In genomic region chr11:68632802-68633201, GRCh38 we compare ENCODE assay signal across 9 cellular contexts. TPM values are rescaled to one million over a fixed set of nuclear protein-coding genes. Genes with fewer than 3 reads are reported as not detected.
DNase-seq lines count a peak whose midpoint lies in the region; TF ChIP-seq lines count a peak whose summit lies in the region.
"Had no signal": no experiment of that assay in that cellular context is flagged by ENCODE, and none has a peak within 500 bp of the region (broad histone marks: within the 10 kb centered on the region; RNA-seq: fewer than 3 reads in every experiment).

No MANE protein-coding gene starts in this region.

- no peaks in the 10 kb centered on the region for H3K4me1 Mint-ChIP-seq in neural crest cell

- no peaks in the 10 kb centered on the region for H3K9me3 ChIP-seq in suprapubic skin
- H3K9me3 ChIP-seq: BLaER1 treated with 17β-estradiol and CSF1 and Interleukin-3, amounts not matched to agents 10 nM and 100 nM had no signal

- no peak overlapping the region for H3K4me3 ChIP-seq in NB4 (ENCODE audit: low read depth, low read length)
- H3K4me3 ChIP-seq in suprapubic skin, result no peak overlapping the region
- H3K4me3 ChIP-seq: BLaER1 treated with 17β-estradiol and CSF1 and Interleukin-3, amounts not matched to agents 10 nM and 100 nM had no signal

- no peaks in the 10 kb centered on the region for H3K4me1 ChIP-seq in suprapubic skin
- H3K4me1 ChIP-seq: BLaER1 treated with 17β-estradiol and CSF1 and Interleukin-3, amounts not matched to agents 10 nM and 100 nM had no signal

- TF ChIP-seq CTCF in NB4 (IDR thresholded peaks at IDR 0.05; ENCODE audit: low read depth, low read length) (peak; percentile 77), neural crest cell (conservative IDR thresholded peaks at IDR 0.05) (peak; percentile 72), suprapubic skin (IDR thresholded peaks at IDR 0.05) (no peak)

- no peak overlapping the region for H3K27ac Mint-ChIP-seq in neural crest cell (ENCODE audit: unreplicated experiment)

- no peaks in the 10 kb centered on the region for H3K9me3 Mint-ChIP-seq in neural crest cell

- H3K27me3 ChIP-seq in suprapubic skin, result no peaks in the 10 kb centered on the region

- H3K36me3 Mint-ChIP-seq in neural crest cell (ENCODE audit: low read depth), result no peaks in the 10 kb centered on the region

- no peak overlapping the region for H3K27ac ChIP-seq in suprapubic skin
- H3K27ac ChIP-seq: BLaER1 treated with 17β-estradiol and CSF1 and Interleukin-3, amounts not matched to agents 10 nM and 100 nM had no signal

- H3K36me3 ChIP-seq in suprapubic skin, result no peaks in the 10 kb centered on the region
- H3K36me3 ChIP-seq: BLaER1 treated with 17β-estradiol and CSF1 and Interleukin-3, amounts not matched to agents 10 nM and 100 nM had no signal

- TF ChIP-seq POLR2A in NB4 (IDR thresholded peaks at IDR 0.05; ENCODE audit: extremely low read depth, insufficient read length) (no peak), suprapubic skin (IDR thresholded peaks at IDR 0.05) (no peak)

- peaks cover 8% of the 10 kb centered on the region for H3K27me3 Mint-ChIP-seq in neural crest cell (ENCODE audit: low read depth)

- 59% methylated on average over 6 of the region's 6 CpGs for WGBS in suprapubic skin

- H3K4me3 Mint-ChIP-seq in neural crest cell, result no peak overlapping the region

- no peak for TF ChIP-seq EP300 in suprapubic skin (IDR thresholded peaks at IDR 0.05)

- DNase-seq in NCI-H2029 treated with DMSO at 0.1 percent for 48 hours (lab: John Stamatoyannopoulos, UW) (peak; percentile 6), NCI-H2029 (lab: John Stamatoyannopoulos, UW) (no peak), NB4 (ENCODE audit: low read depth) (peak; percentile 82), SW 1271 (lab: John Stamatoyannopoulos, UW) (peak; percentile 21 to 71), dermis microvascular lymphatic vessel endothelial cell (ENCODE audit: low read depth in 2 of 2) (peak; percentile 68 to 73), neural crest cell (ENCODE audit: low read depth, low spot score) (peak; percentile 36), suprapubic skin (ENCODE audit: low spot score in 2 of 2) (no peak), anterior cingulate cortex (lab: John Stamatoyannopoulos, UW) (no peak)

RNA-seq across cellular contexts. Expression of gene GAL, which starts 51.5 kb away (rescaled TPM):
- total RNA-seq in dermis microvascular lymphatic vessel endothelial cell (0.76 and 2.4 TPM in 2 replicates), neural crest cell (1.1 and 1.8 TPM in 2 replicates), suprapubic skin (100 to 1,000 TPM in 1 of 4 donors, 10 to 100 TPM in 2, 1 to 10 TPM in 1; 7.2 to 120 (median 29.8) TPM)

Comparison
In these comparisons a context has a peak if more than half of its experiments do, and no peak if none do; other contexts are left out.
1. DNase-seq: peak in NCI-H2029 treated with DMSO at 0.1 percent for 48 hours (single experiment), NB4 (single experiment), SW 1271 (2 of 2), dermis microvascular lymphatic vessel endothelial cell (2 of 2) and neural crest cell (single experiment); none in NCI-H2029 (single experiment), suprapubic skin (0 of 2) and anterior cingulate cortex (0 of 58).
2. CTCF ChIP-seq: peak in NB4 (single experiment) and neural crest cell (single experiment); none in suprapubic skin (0 of 2).